ENCODE assay signal across 17 cellular contexts in genomic region chr2:65281626-65282351, GRCh38. TPM values are rescaled to one million over a fixed set of nuclear protein-coding genes. Genes with fewer than 3 reads are reported as not detected.
DNase-seq lines count a peak whose midpoint lies in the region; ATAC-seq and TF ChIP-seq lines count a peak whose summit lies in the region.
"Had no signal": no experiment of that assay in that cellular context is flagged by ENCODE, and none has a peak within 500 bp of the region (broad histone marks: within the 10 kb centered on the region; RNA-seq: fewer than 3 reads in every experiment).

No MANE protein-coding gene starts in this region.

- no peaks in the 10 kb centered on the region for H3K27me3 Mint-ChIP-seq in mesothelial cell of epicardium (ENCODE audit: low read depth)
- H3K27me3 Mint-ChIP-seq: activated CD4-positive, alpha-beta memory T cell treated with anti-CD3 and anti-CD28 coated beads, Interleukin-2, amount 10 ng/mL, durations not matched to agents 7 days and 5 days; CD4-positive, CD25-positive, alpha-beta regulatory T cell; type B pancreatic cell had no signal

- no peak for TF ChIP-seq POLR2A in gastrocnemius medialis (IDR thresholded peaks at IDR 0.05)

- no peaks in the 10 kb centered on the region for H3K36me3 Mint-ChIP-seq in mesothelial cell of epicardium
- no peaks in the 10 kb centered on the region for H3K36me3 Mint-ChIP-seq in stimulated activated effector memory CD8-positive, alpha-beta T cell treated with anti-CD3 and anti-CD28 coated beads, Interleukin-12 subunit alpha, Interleukin-12 subunit beta, amount 100 ng/mL, for 72 hours
- H3K36me3 Mint-ChIP-seq: CD4-positive, CD25-positive, alpha-beta regulatory T cell; type B pancreatic cell had no signal

- no peak overlapping the region for H3K4me3 Mint-ChIP-seq in mesothelial cell of epicardium
- no peak overlapping the region for H3K4me3 Mint-ChIP-seq in stimulated activated effector memory CD8-positive, alpha-beta T cell treated with anti-CD3 and anti-CD28 coated beads, Interleukin-12 subunit alpha, Interleukin-12 subunit beta, amount 100 ng/mL, for 72 hours
- H3K4me3 Mint-ChIP-seq: activated CD4-positive, alpha-beta memory T cell treated with anti-CD3 and anti-CD28 coated beads, Interleukin-2, amount 10 ng/mL, durations not matched to agents 7 days and 5 days; CD4-positive, CD25-positive, alpha-beta regulatory T cell; type B pancreatic cell had no signal

- peaks cover 0 to 15% of the 10 kb centered on the region in 2 donors for H3K4me1 ChIP-seq in gastrocnemius medialis

- ATAC-seq in left lobe of liver (peak; percentile 17), gastrocnemius medialis (peak; percentile 79 to 81)
- no peak for ATAC-seq in stimulated activated effector memory CD8-positive, alpha-beta T cell treated with anti-CD3 and anti-CD28 coated beads, Interleukin-12 subunit alpha, Interleukin-12 subunit beta, amount 100 ng/mL, for 72 hours

- H3K4me3 ChIP-seq in choroid plexus epithelial cell (ENCODE audit: low read depth, low read length) = no peak overlapping the region
- H3K4me3 ChIP-seq in gastrocnemius medialis = no peak overlapping the region

- no peak overlapping the region for H3K27ac Mint-ChIP-seq in mesothelial cell of epicardium
- H3K27ac Mint-ChIP-seq in stimulated activated effector memory CD8-positive, alpha-beta T cell treated with anti-CD3 and anti-CD28 coated beads, Interleukin-12 subunit alpha, Interleukin-12 subunit beta, amount 100 ng/mL, for 72 hours = no peak overlapping the region
- H3K27ac Mint-ChIP-seq: activated CD4-positive, alpha-beta memory T cell treated with anti-CD3 and anti-CD28 coated beads, Interleukin-2, amount 10 ng/mL, durations not matched to agents 7 days and 5 days; CD4-positive, CD25-positive, alpha-beta regulatory T cell; type B pancreatic cell had no signal

- TF ChIP-seq CTCF in choroid plexus epithelial cell (conservative IDR thresholded peaks at IDR 0.05; ENCODE audit: low read depth, low read length) = no peak
- TF ChIP-seq CTCF in gastrocnemius medialis (IDR thresholded peaks at IDR 0.05 in 4 of 5, conservative IDR thresholded peaks at IDR 0.05 in 1 of 5) = no peak
- TF ChIP-seq CTCF in mesothelial cell of epicardium (IDR thresholded peaks at IDR 0.05; ENCODE audit: unreplicated experiment) = no peak

- H3K4me1 Mint-ChIP-seq in mesothelial cell of epicardium = peaks cover 17% of the 10 kb centered on the region
- peaks cover 11% of the 10 kb centered on the region for H3K4me1 Mint-ChIP-seq in stimulated activated effector memory CD8-positive, alpha-beta T cell treated with anti-CD3 and anti-CD28 coated beads, Interleukin-12 subunit alpha, Interleukin-12 subunit beta, amount 100 ng/mL, for 72 hours

- DNase-seq in NCI-H526 (lab: John Stamatoyannopoulos, UW) (peak; percentile 33 to 78), choroid plexus epithelial cell (ENCODE audit: low read depth) (peak; percentile 55), left lobe of liver (ENCODE audit: low spot score) (no peak), gastrocnemius medialis (peak in 1 of 2 donors; percentile 32), COR-L47 (lab: John Stamatoyannopoulos, UW) (no peak), HUDEP-2 (lab: John Stamatoyannopoulos, UW; ENCODE audit: unreplicated experiment in 76 of 76) (no peak), mesothelial cell of epicardium (ENCODE audit: low spot score in 2 of 2, unreplicated experiment in 2 of 2) (no peak)
- no peak for DNase-seq in stimulated activated effector memory CD8-positive, alpha-beta T cell treated with anti-CD3 and anti-CD28 coated beads, Interleukin-12 subunit alpha, Interleukin-12 subunit beta, amount 100 ng/mL, for 72 hours (ENCODE audit: low spot score in 2 of 2)
- DNase-seq: activated CD4-positive, alpha-beta memory T cell treated with anti-CD3 and anti-CD28 coated beads, Interleukin-2, amount 10 ng/mL, durations not matched to agents 7 days and 5 days; aorta; CD4-positive, CD25-positive, alpha-beta regulatory T cell; EL; NCI-H2081; NK-92 treated with Interleukin-12 subunit alpha and Interleukin-12 subunit beta, amount 100 ng/mL, for 24 hours; SK-N-SH; stimulated activated CD4-positive, alpha-beta T cell treated with anti-CD3 and anti-CD28 coated beads, Interleukin-4, amount 100 ng/mL, for 24 hours had no signal

- no peaks in the 10 kb centered on the region for H3K36me3 ChIP-seq in gastrocnemius medialis

- no peaks in the 10 kb centered on the region for H3K9me3 Mint-ChIP-seq in mesothelial cell of epicardium
- no peaks in the 10 kb centered on the region for H3K9me3 Mint-ChIP-seq in stimulated activated effector memory CD8-positive, alpha-beta T cell treated with anti-CD3 and anti-CD28 coated beads, Interleukin-12 subunit alpha, Interleukin-12 subunit beta, amount 100 ng/mL, for 72 hours
- H3K9me3 Mint-ChIP-seq: activated CD4-positive, alpha-beta memory T cell treated with anti-CD3 and anti-CD28 coated beads, Interleukin-2, amount 10 ng/mL, durations not matched to agents 7 days and 5 days; CD4-positive, CD25-positive, alpha-beta regulatory T cell had no signal

- H3K27ac ChIP-seq in gastrocnemius medialis = peak overlapping the region; percentile 34 to 69 (median 52)

- no peaks in the 10 kb centered on the region for H3K9me3 ChIP-seq in gastrocnemius medialis
- H3K9me3 ChIP-seq: SK-N-SH had no signal

- H3K27me3 ChIP-seq in gastrocnemius medialis = peaks cover 0 to 4% (median 3%) of the 10 kb centered on the region in 3 donors

- in situ Hi-C loops in gastrocnemius medialis (cut with MboI; ENCODE audit: low sequenced_read_pairs in 4 of 4) = no loop called here

- intact Hi-C loops in gastrocnemius medialis (cut with DNase I; ENCODE audit: low total_unique reads) = no loop called here

RNA-seq across cellular contexts. Expression of gene ACTR2, which starts 54.2 kb away (rescaled TPM):
- total RNA-seq in left lobe of liver (63.8 TPM), gastrocnemius medialis (10 to 100 TPM; 34.4 to 43.9 (median 35.8) TPM), mesothelial cell of epicardium (166 to 171 TPM (median 169 TPM) in 3 replicates)

Comparison
In these comparisons a context has a peak if more than half of its experiments do, and no peak if none do; other contexts are left out.
1. DNase-seq: peak in NCI-H526 (2 of 2) and choroid plexus epithelial cell (single experiment); none in left lobe of liver (single experiment), COR-L47 (single experiment), HUDEP-2 (0 of 76), mesothelial cell of epicardium (0 of 2) and stimulated activated effector memory CD8-positive, alpha-beta T cell treated with anti-CD3 and anti-CD28 coated beads, Interleukin-12 subunit alpha, Interleukin-12 subunit beta, amount 100 ng/mL, for 72 hours (0 of 2).